Comparison of ENCODE assay signal across 8 cellular contexts in genomic region chr7:75878769-75879596, GRCh38. TPM values are rescaled to one million over a fixed set of nuclear protein-coding genes. Genes with fewer than 3 reads are reported as not detected.
DNase-seq lines count a peak whose midpoint lies in the region; ATAC-seq and TF ChIP-seq lines count a peak whose summit lies in the region.

Gene RHBDD2, plus strand, starts transcription at chr7:75879034. Its CDS starts 49 bp downstream, at chr7:75879083.

- CTCF ChIA-PET in activated CD4-positive, alpha-beta memory T cell treated with anti-CD3 and anti-CD28 coated beads for 36 hours (lab: Charles Lee), result interaction anchor here (0.8 to 1.2 kb wide), 3 partner anchors 11 to 37 kb away, joined by 3 to 8 read pairs (median 3); no protein-coding TSS in a partner anchor

- POLR2A ChIA-PET in activated CD4-positive, alpha-beta memory T cell treated with anti-CD3 and anti-CD28 coated beads for 36 hours (lab: Charles Lee), result interaction anchor here (1.2 to 1.6 kb wide), 2 partner anchors 9 to 36 kb away, joined by 3 to 4 read pairs; partner anchors contain the start of gene POR

- H3K4me3 ChIP-seq in liver (ENCODE audit: low read depth in 1 of 3, low read length in 3 of 3), result peak within 1 kb of the TSS; percentile 78 to 84 (median 80)

- DNase-seq in CD1c-positive myeloid dendritic cell (ENCODE audit: extremely low spot score) (peak; percentile 96), HK-2 (ENCODE audit: unreplicated experiment) (peak; percentile 96), NCI-H82 treated with DMSO at 0.1 percent for 48 hours (lab: John Stamatoyannopoulos, UW; ENCODE audit: unreplicated experiment) (peak; percentile 72), dermis microvascular lymphatic vessel endothelial cell (ENCODE audit: low read depth in 2 of 2) (peak; percentile 81 to 93)
- peak; percentile 98 for DNase-seq in activated CD4-positive, alpha-beta memory T cell treated with anti-CD3 and anti-CD28 coated beads for 36 hours
- DNase-seq in stimulated activated CD4-positive, alpha-beta T cell treated with anti-CD3 and anti-CD28 coated beads, Interleukin-4, amount 100 ng/mL, for 24 hours, result peak; percentile 97

- H3K4me1 Mint-ChIP-seq in activated CD4-positive, alpha-beta memory T cell treated with anti-CD3 and anti-CD28 coated beads for 36 hours (ENCODE audit: low read depth), result peaks cover 29% of the 10 kb centered on the region

- H3K27me3 ChIP-seq in liver (ENCODE audit: control insufficient read depth in 4 of 4, insufficient read depth in 4 of 4, low read length in 3 of 4), result no peaks in the 10 kb centered on the region

- ATAC-seq in GM19452 (IDR thresholded peaks at IDR 0.05; ENCODE audit: unreplicated experiment), result peak; percentile 96

- peaks cover 29% of the 10 kb centered on the region for H3K36me3 Mint-ChIP-seq in activated CD4-positive, alpha-beta memory T cell treated with anti-CD3 and anti-CD28 coated beads for 36 hours

- TF ChIP-seq RAD21 in liver (IDR thresholded peaks at IDR 0.05), result peak; percentile 30 to 57

- H3K4me1 ChIP-seq in liver (ENCODE audit: control insufficient read depth in 4 of 4, insufficient read depth in 4 of 4, low read length in 3 of 4), result peaks cover 2 to 18% (median 5%) of the 10 kb centered on the region in 4 donors

- peaks cover 5 to 14% (median 9%) of the 10 kb centered on the region in 4 donors for H3K36me3 ChIP-seq in liver (ENCODE audit: control insufficient read depth in 4 of 4, insufficient read depth in 3 of 4, low read depth in 1 of 4, low read length in 3 of 4)

- no peaks in the 10 kb centered on the region for H3K27me3 Mint-ChIP-seq in activated CD4-positive, alpha-beta memory T cell treated with anti-CD3 and anti-CD28 coated beads for 36 hours

- intact Hi-C loops in activated CD4-positive, alpha-beta memory T cell treated with anti-CD3 and anti-CD28 coated beads for 36 hours (cut with micrococcal nuclease), result loop anchor here (1.0 to 2.0 kb wide), 4 partner anchors 9 to 440 kb away; partner anchors contain the start of gene HIP1

- TF ChIP-seq CTCF in liver (IDR thresholded peaks at IDR 0.05; ENCODE audit: low read depth, low read length, missing input control), result no peak

- 1% methylated on average over 64 of the region's 64 CpGs for WGBS in liver

- no peaks in the 10 kb centered on the region for H3K9me3 ChIP-seq in liver (ENCODE audit: control insufficient read depth in 4 of 4, low read length in 3 of 4)

- peak within 1 kb of the TSS; percentile 96 for H3K4me3 Mint-ChIP-seq in activated CD4-positive, alpha-beta memory T cell treated with anti-CD3 and anti-CD28 coated beads for 36 hours

- H3K9me3 Mint-ChIP-seq in activated CD4-positive, alpha-beta memory T cell treated with anti-CD3 and anti-CD28 coated beads for 36 hours, result no peaks in the 10 kb centered on the region

- H3K9ac ChIP-seq in liver (ENCODE audit: low read depth in 1 of 2, low read length in 2 of 2), result peak within 1 kb of the TSS; percentile 64 to 98

- peak within 1 kb of the TSS; percentile 90 for H3K27ac Mint-ChIP-seq in activated CD4-positive, alpha-beta memory T cell treated with anti-CD3 and anti-CD28 coated beads for 36 hours

- H3K27ac ChIP-seq in liver (ENCODE audit: low read depth in 1 of 2, low read length in 2 of 2), result peak within 1 kb of the TSS; percentile 90 to 93

TF ChIP-seq in liver, 16 proteins besides CTCF, POLR2A, EP300 and RAD21:
- TF ChIP-seq MAX (IDR thresholded peaks at IDR 0.05) (no peak), HNF4A (conservative IDR thresholded peaks at IDR 0.05) (no peak), GABPA (IDR thresholded peaks at IDR 0.05 in 1 of 2, conservative IDR thresholded peaks at IDR 0.05 in 1 of 2) (peak in 1 of 2 donors; percentile 39), RXRA (IDR thresholded peaks at IDR 0.05) (no peak), ZBTB33 (IDR thresholded peaks at IDR 0.05) (no peak), NR2F2 (IDR thresholded peaks at IDR 0.05) (no peak), ATF3 (IDR thresholded peaks at IDR 0.05) (no peak), REST (IDR thresholded peaks at IDR 0.05) (peak; percentile 87), FOXA2 (IDR thresholded peaks at IDR 0.05) (no peak), EGR1 (IDR thresholded peaks at IDR 0.05; ENCODE audit: low read depth in 2 of 2) (peak; percentile 92 to 94), JUND (IDR thresholded peaks at IDR 0.05) (no peak), HNF4G (IDR thresholded peaks at IDR 0.05) (no peak), SP1 (IDR thresholded peaks at IDR 0.05) (peak; percentile 45), FOXA1 (IDR thresholded peaks at IDR 0.05) (no peak), YY1 (IDR thresholded peaks at IDR 0.05) (peak; percentile 92), TAF1 (conservative IDR thresholded peaks at IDR 0.05) (no peak)

RNA-seq across cellular contexts. Expression of gene RHBDD2, which starts in this region (rescaled TPM):
- 10 to 100 TPM; 30.1 to 31.9 TPM for total RNA-seq in activated CD4-positive, alpha-beta memory T cell treated with anti-CD3 and anti-CD28 coated beads for 36 hours
- total RNA-seq in dermis microvascular lymphatic vessel endothelial cell (11.9 and 19.0 TPM in 2 replicates), liver (10 to 100 TPM; 13.6 to 18.8 TPM)
- polyA plus RNA-seq in liver, result 10 to 100 TPM; 55.7 to 65.0 TPM

Comparison
In these comparisons a context has a peak if more than half of its experiments do, and no peak if none do; other contexts are left out.
1. Peak in every context shown above with its lines: DNase-seq, ATAC-seq, H3K4me3 ChIP-seq and H3K27ac ChIP-seq.